ENCODE assay signal across 2 cellular contexts in genomic region chr1:205610036-205610435, GRCh38.
TF ChIP-seq lines count a peak whose summit lies in the region.

No MANE protein-coding gene starts in this region.

TF ChIP-seq in GM23338, 12 proteins besides CTCF, POLR2A, EP300 and RAD21:
- TF ChIP-seq ZNF462 (CRISPR knock-in tag; IDR thresholded peaks at IDR 0.05) (no peak), POLR2AphosphoS5 (IDR thresholded peaks at IDR 0.05; ENCODE audit: low read depth) (no peak), REST (IDR thresholded peaks at IDR 0.05; ENCODE audit: unreplicated experiment) (no peak), CREB1 (CRISPR knock-in tag; IDR thresholded peaks at IDR 0.05; ENCODE audit: low read depth) (no peak), ETS1 (IDR thresholded peaks at IDR 0.05) (no peak), NANOG (IDR thresholded peaks at IDR 0.05; ENCODE audit: borderline replicate concordance) (no peak), JUNB (IDR thresholded peaks at IDR 0.05; ENCODE audit: unreplicated experiment) (no peak), STAT1 (IDR thresholded peaks at IDR 0.05; ENCODE audit: unreplicated experiment) (no peak), ZNF331 (CRISPR knock-in tag; IDR thresholded peaks at IDR 0.05; ENCODE audit: low read depth) (no peak), EZH2phosphoT487 (IDR thresholded peaks at IDR 0.05; ENCODE audit: unreplicated experiment) (no peak), ZNF114 (CRISPR knock-in tag; IDR thresholded peaks at IDR 0.05) (no peak), EZH2 (IDR thresholded peaks at IDR 0.05; ENCODE audit: low read depth, unreplicated experiment) (no peak)

TF ChIP-seq in WTC11, 78 proteins besides CTCF, POLR2A, EP300 and RAD21 (continued from another document):
- no peak for TF ChIP-seq ZNF232 (CRISPR knock-in tag; IDR thresholded peaks at IDR 0.05)
